ENCODE assay signal across 10 cellular contexts in genomic region chr17:82600731-82601446, GRCh38.
"Had no signal": no experiment of that assay in that cellular context is flagged by ENCODE, and none has a peak within 500 bp of the region (broad histone marks: within the 10 kb centered on the region; RNA-seq: fewer than 3 reads in every experiment).

No MANE protein-coding gene starts in this region.

- H3K9me3 ChIP-seq: adrenal gland, mucosa of descending colon, prostate gland, thyroid gland, vagina had no signal

- ATAC-seq: effector memory CD8-positive, alpha-beta T cell; mucosa of descending colon had no signal

- H3K4me1 ChIP-seq: prostate gland had no signal

- H3K27ac ChIP-seq: thyroid gland, vagina had no signal

- H3K4me3 ChIP-seq: adrenal gland, mucosa of descending colon, prostate gland, thyroid gland, vagina had no signal

- H3K27me3 ChIP-seq: adrenal gland, thyroid gland, vagina had no signal

- H3K36me3 ChIP-seq: prostate gland had no signal

- DNase-seq: activated CD4-positive, alpha-beta T cell treated with anti-CD3 and anti-CD28 coated beads for 48 hours; activated naive CD4-positive, alpha-beta T cell treated with Interleukin-2 at 50 U/mL for 16 hours; central memory CD4-positive, alpha-beta T cell; effector memory CD8-positive, alpha-beta T cell; erythroblast; mucosa of descending colon; thyroid gland had no signal
